28 cellular contexts compared by ENCODE assay signal in the genomic region with DNA sequence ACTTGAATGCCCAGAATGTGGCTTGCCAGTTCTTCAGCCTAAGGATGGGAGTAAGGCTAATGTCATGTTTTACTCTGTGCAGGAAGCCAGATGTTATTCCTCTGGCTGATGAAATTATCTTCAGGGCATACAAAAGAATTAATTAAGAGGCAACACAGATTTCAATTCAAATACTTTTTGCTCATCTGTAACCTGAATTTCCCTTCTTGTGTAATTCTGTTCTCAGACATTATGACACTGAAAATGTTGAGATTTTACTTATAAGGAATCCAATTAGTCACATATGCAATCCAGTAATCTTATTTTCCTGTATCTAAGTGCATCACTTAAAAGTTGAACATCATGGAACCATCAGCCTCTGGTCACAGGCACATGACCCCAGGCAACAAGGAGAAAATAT.
"Had no signal": no experiment of that assay in that cellular context is flagged by ENCODE, and none has a peak within 500 bp of the region (broad histone marks: within the 10 kb centered on the region; RNA-seq: fewer than 3 reads in every experiment).

No MANE protein-coding gene starts in this region.

- H3K4me3 ChIP-seq: adrenal gland, body of pancreas, esophagus muscularis mucosa, gastroesophageal sphincter, heart right ventricle, hepatocyte had no signal

- H3K9me3 ChIP-seq: adrenal gland, body of pancreas, esophagus muscularis mucosa, gastroesophageal sphincter, heart right ventricle had no signal

- H2AFZ ChIP-seq: hepatocyte had no signal

- H3K4me2 ChIP-seq: hepatocyte had no signal

- H3K4me1 ChIP-seq: adrenal gland, body of pancreas, esophagus muscularis mucosa, gastroesophageal sphincter, heart right ventricle had no signal

- H3K79me2 ChIP-seq: hepatocyte had no signal

- H3K27ac ChIP-seq: adrenal gland, body of pancreas, esophagus muscularis mucosa, gastroesophageal sphincter, heart right ventricle, hepatocyte, WERI-Rb-1 had no signal

- H3K36me3 ChIP-seq: adrenal gland, esophagus muscularis mucosa, gastroesophageal sphincter, heart right ventricle, WERI-Rb-1 had no signal

- H3K27me3 ChIP-seq: adrenal gland, body of pancreas, esophagus muscularis mucosa, gastroesophageal sphincter, hepatocyte had no signal

- DNase-seq: activated B cell treated with CpG ODN at 0.5 μM for 24 hours; activated CD4-positive, alpha-beta T cell treated with anti-CD3 and anti-CD28 coated beads for 48 hours; activated CD4-positive, alpha-beta T cell treated with anti-CD3 and anti-CD28 coated beads, Interleukin-2, amount 50 U/mL, for 1 hour; activated CD4-positive, alpha-beta T cell treated with anti-CD3 and anti-CD28 coated beads, Interleukin-2, amount 50 U/mL, for 48 hours; activated CD8-positive, alpha-beta memory T cell treated with anti-CD3 and anti-CD28 coated beads for 24 hours; activated CD8-positive, alpha-beta T cell treated with anti-CD3 and anti-CD28 coated beads for 36 hours; activated effector memory CD4-positive, alpha-beta T cell treated with anti-CD3 and anti-CD28 coated beads, Interleukin-2, amount 50 U/mL, for 16 hours; activated naive CD4-positive, alpha-beta T cell treated with anti-CD3 and anti-CD28 coated beads for 36 hours; activated naive CD8-positive, alpha-beta T cell treated with anti-CD3 and anti-CD28 coated beads for 36 hours; activated naive CD8-positive, alpha-beta T cell treated with anti-CD3 and anti-CD28 coated beads, Interleukin-2, amount 50 U/mL, for 24 hours; activated T-cell treated with anti-CD3 and anti-CD28 coated beads, Interleukin-2, amount 50 U/mL, for 4 hours; adrenal gland; amygdala; aorta; body of pancreas; caudate nucleus; cortex of kidney; dermis blood vessel endothelial cell; effector CD4-positive, alpha-beta T cell; effector memory CD8-positive, alpha-beta T cell; erythroblast; foreskin melanocyte; heart right ventricle; T1000; WERI-Rb-1 had no signal
